ENCODE assay signal across 2 cellular contexts in the genomic region with DNA sequence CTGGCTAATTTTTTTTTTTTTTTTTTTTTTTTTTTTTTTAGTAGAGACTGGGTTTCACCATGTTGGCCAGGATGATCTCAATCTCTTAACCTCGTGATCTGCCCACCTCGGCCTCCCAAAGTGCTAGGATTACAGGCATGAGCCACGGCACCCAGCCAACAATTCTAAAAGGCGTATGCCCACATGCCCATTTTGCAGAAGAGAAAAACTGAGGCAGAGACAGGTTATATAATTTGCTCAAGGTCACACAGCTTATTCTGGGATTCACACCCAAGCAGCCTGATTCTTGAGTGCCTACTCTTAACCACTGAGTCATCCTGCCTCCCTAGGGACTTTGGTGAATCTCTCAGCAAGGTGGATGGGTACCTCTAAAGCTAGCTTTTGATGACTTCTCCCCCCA.
TF ChIP-seq lines count a peak whose summit lies in the region.

No MANE protein-coding gene starts in this region.

TF ChIP-seq in K562, 482 proteins besides CTCF, POLR2A, EP300 and RAD21:
- peak; percentile 60 for TF ChIP-seq RBM25 (IDR thresholded peaks at IDR 0.05; ENCODE audit: low read depth, low read length, severe bottlenecking)
- peak; percentile 57; the same call in 1 of the 2 replicates for TF ChIP-seq BCOR (IDR thresholded peaks at IDR 0.05)
- peak; percentile 50 for TF ChIP-seq ESRRA (IDR thresholded peaks at IDR 0.05; ENCODE audit: borderline replicate concordance, low read depth)

TF ChIP-seq in HepG2, 621 proteins besides CTCF, POLR2A, EP300 and RAD21:
- peak; percentile 90 for TF ChIP-seq ZNF629 (CRISPR knock-in tag; conservative IDR thresholded peaks at IDR 0.05)
- TF ChIP-seq ZMYM3 (CRISPR knock-in tag; IDR thresholded peaks at IDR 0.05): peak; percentile 32; the same call in 1 of the 2 replicates
